Comparison of ENCODE assay signal across 1 cellular context in the genomic region with DNA sequence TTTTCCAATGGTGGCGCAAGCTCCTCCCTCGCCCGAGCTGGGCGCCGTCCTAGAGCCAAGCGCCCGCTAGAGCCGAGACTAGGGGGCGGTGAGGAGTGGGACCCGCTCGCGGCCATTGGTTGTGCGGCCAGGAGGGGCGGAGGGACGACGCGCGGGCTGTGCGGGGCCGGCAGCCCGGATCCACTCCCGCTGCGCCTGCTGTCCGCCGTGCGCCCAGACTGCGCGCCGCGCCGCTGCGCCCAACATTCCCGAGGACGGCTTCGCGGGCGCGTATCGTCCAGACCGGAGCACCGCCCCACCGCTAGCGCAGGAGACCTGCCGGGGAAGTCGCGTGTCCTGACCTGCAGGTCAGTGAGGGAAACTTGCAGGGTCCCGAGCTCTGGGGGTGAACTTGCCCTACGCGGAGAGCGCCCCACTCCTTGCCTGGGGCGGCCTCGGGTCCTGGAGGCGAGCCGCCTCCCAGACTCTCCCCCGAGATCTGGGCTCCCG.
TF ChIP-seq lines count a peak whose summit lies in the region.

A gene (plus strand): TSS at position 183 of the 489 bp plus-strand sequence. CDS start 21,059 bp downstream, outside the sequence.

TF ChIP-seq in GM23338, 12 proteins besides CTCF, POLR2A, EP300 and RAD21 (continued from another document):
- TF ChIP-seq, protein P1, sequence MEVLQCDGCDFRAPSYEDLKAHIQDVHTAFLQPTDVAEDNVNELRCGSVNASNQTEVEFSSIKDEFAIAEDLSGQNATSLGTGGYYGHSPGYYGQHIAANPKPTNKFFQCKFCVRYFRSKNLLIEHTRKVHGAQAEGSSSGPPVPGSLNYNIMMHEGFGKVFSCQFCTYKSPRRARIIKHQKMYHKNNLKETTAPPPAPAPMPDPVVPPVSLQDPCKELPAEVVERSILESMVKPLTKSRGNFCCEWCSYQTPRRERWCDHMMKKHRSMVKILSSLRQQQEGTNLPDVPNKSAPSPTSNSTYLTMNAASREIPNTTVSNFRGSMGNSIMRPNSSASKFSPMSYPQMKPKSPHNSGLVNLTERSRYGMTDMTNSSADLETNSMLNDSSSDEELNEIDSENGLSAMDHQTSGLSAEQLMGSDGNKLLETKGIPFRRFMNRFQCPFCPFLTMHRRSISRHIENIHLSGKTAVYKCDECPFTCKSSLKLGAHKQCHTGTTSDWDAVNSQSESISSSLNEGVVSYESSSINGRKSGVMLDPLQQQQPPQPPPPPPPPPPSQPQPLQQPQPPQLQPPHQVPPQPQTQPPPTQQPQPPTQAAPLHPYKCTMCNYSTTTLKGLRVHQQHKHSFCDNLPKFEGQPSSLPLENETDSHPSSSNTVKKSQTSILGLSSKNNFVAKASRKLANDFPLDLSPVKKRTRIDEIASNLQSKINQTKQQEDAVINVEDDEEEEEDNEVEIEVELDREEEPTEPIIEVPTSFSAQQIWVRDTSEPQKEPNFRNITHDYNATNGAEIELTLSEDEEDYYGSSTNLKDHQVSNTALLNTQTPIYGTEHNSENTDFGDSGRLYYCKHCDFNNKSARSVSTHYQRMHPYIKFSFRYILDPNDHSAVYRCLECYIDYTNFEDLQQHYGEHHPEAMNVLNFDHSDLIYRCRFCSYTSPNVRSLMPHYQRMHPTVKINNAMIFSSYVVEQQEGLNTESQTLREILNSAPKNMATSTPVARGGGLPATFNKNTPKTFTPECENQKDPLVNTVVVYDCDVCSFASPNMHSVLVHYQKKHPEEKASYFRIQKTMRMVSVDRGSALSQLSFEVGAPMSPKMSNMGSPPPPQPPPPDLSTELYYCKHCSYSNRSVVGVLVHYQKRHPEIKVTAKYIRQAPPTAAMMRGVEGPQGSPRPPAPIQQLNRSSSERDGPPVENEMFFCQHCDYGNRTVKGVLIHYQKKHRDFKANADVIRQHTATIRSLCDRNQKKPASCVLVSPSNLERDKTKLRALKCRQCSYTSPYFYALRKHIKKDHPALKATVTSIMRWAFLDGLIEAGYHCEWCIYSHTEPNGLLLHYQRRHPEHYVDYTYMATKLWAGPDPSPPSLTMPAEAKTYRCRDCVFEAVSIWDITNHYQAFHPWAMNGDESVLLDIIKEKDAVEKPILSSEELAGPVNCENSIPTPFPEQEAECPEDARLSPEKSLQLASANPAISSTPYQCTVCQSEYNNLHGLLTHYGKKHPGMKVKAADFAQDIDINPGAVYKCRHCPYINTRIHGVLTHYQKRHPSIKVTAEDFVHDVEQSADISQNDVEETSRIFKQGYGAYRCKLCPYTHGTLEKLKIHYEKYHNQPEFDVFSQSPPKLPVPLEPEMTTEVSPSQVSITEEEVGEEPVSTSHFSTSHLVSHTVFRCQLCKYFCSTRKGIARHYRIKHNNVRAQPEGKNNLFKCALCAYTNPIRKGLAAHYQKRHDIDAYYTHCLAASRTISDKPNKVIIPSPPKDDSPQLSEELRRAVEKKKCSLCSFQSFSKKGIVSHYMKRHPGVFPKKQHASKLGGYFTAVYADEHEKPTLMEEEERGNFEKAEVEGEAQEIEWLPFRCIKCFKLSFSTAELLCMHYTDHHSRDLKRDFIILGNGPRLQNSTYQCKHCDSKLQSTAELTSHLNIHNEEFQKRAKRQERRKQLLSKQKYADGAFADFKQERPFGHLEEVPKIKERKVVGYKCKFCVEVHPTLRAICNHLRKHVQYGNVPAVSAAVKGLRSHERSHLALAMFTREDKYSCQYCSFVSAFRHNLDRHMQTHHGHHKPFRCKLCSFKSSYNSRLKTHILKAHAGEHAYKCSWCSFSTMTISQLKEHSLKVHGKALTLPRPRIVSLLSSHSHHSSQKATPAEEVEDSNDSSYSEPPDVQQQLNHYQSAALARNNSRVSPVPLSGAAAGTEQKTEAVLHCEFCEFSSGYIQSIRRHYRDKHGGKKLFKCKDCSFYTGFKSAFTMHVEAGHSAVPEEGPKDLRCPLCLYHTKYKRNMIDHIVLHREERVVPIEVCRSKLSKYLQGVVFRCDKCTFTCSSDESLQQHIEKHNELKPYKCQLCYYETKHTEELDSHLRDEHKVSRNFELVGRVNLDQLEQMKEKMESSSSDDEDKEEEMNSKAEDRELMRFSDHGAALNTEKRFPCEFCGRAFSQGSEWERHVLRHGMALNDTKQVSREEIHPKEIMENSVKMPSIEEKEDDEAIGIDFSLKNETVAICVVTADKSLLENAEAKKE (CRISPR knock-in tag; IDR thresholded peaks at IDR 0.05), result no peak
TF ChIP-seq in GM23338: peak in this region for 1.
